8 cellular contexts compared by ENCODE assay signal in the genomic region with DNA sequence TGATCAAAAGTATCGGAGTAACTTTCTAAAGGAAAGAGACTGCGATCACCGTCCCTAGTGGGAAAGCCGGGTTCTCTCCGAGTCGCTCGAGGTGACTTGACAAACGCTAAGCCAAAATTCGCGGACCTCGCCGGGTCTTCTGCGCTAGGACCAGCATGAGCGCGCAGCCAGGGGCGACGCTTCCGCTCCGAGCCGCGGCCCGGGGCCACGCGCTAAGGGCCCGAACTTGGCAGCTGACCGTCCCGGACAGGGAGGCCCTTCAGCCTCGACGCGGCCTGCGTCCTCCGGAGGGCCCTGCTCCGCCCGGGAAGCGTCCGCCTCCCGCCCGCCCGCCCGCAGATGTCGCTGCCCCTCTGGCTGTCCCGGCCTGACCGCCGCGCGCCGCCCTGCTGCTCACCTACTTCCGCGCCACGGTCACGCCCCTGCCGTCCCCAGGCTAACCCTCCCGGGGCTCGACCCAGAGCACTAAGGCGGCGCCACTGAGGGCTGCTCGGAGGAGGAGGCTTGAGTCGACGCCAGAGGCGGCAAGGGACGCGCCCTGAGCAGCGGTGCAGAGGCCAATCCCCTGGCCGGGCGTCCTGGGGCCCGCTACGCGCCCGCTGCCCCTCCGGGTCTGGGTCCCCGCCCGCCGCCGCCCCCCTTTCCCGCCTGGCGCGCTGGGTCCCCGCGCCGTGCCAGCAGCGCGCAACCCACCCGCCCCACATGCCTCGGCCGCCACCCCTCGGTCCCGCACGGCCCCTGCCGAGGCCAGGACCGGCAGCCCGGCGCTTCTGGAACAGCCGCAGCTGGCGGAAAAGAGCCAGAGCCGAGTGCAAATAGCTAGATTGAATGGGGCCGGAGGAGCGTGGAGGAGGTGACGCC. TPM values are rescaled to one million over a fixed set of nuclear protein-coding genes. Genes with fewer than 3 reads are reported as not detected.
DNase-seq lines count a peak whose midpoint lies in the region; ATAC-seq and TF ChIP-seq lines count a peak whose summit lies in the region.

No MANE protein-coding gene starts in this region.

- WGBS in sigmoid colon, 2 donors = 0% methylated on average over 98 of the region's 98 CpGs

- peak overlapping the region; percentile 66 for H3K9ac ChIP-seq in HCT116 (ENCODE audit: low read length)

- POLR2A ChIA-PET in HCT116 (lab: Charles Lee) = interaction anchor here (0.9 kb wide), 1 partner anchor 8 kb away, joined by 10 read pairs; no protein-coding TSS in a partner anchor

- H3K27me3 ChIP-seq in HCT116 (ENCODE audit: insufficient read depth, low read length) = no peaks in the 10 kb centered on the region
- H3K27me3 ChIP-seq in sigmoid colon = no peaks in the 10 kb centered on the region

- H3K36me3 Mint-ChIP-seq in T-helper 1 cell treated with Interleukin-12 subunit alpha and Interleukin-12 subunit beta and Interleukin-4 antibody, amounts not matched to agents 30 μg/mL and 1 μg/mL, for 36 hours (ENCODE audit: low read depth) = peaks cover 19% of the 10 kb centered on the region

- BruUV-seq in HCT116 (replicated peaks; lab: Mats Ljungman, UMichigan) = TSS peak; percentile 52

- H3K4me1 Mint-ChIP-seq in T-helper 1 cell treated with Interleukin-12 subunit alpha and Interleukin-12 subunit beta and Interleukin-4 antibody, amounts not matched to agents 30 μg/mL and 1 μg/mL, for 36 hours (ENCODE audit: low read depth) = peaks cover 30% of the 10 kb centered on the region

- no peaks in the 10 kb centered on the region for H3K9me3 Mint-ChIP-seq in T-helper 1 cell treated with Interleukin-12 subunit alpha and Interleukin-12 subunit beta and Interleukin-4 antibody, amounts not matched to agents 30 μg/mL and 1 μg/mL, for 36 hours

- no peaks in the 10 kb centered on the region for H3K36me3 ChIP-seq in HCT116 (ENCODE audit: control insufficient read depth in 1 of 2, insufficient read depth in 2 of 2, low read length in 2 of 2)
- H3K36me3 ChIP-seq in sigmoid colon = peaks cover 0 to 9% (median 0%) of the 10 kb centered on the region in 4 donors

- DNase-seq in HCT116 (ENCODE audit: low read depth, low spot score) = peak; percentile 48
- DNase-seq in MV-4-11 (lab: John Stamatoyannopoulos, UW) = peak; percentile 79
- peak; percentile 58 for DNase-seq in amniotic stem cell (lab: John Stamatoyannopoulos, UW)
- peak; percentile 79 to 86 for DNase-seq in hippocampal formation (lab: John Stamatoyannopoulos, UW)
- peak; percentile 91 for DNase-seq in sigmoid colon
- no peak for DNase-seq in foreskin melanocyte

- H3K4me1 ChIP-seq in HCT116 (ENCODE audit: control insufficient read depth in 1 of 2, insufficient read depth in 2 of 2, low read length in 2 of 2) (peaks cover 5 to 20% of the 10 kb centered on the region in 2 experiments; a peak in 3 of 4 replicates), sigmoid colon (peaks cover 0 to 36% (median 28%) of the 10 kb centered on the region in 4 donors)

- H3K79me2 ChIP-seq in HCT116 (ENCODE audit: insufficient read depth, low read length) = no peaks in the 10 kb centered on the region

- TF ChIP-seq CTCF in HCT116 (IDR thresholded peaks at IDR 0.05 in 2 of 3, conservative IDR thresholded peaks at IDR 0.05 in 1 of 3; ENCODE audit: borderline replicate concordance in 1 of 3, insufficient read depth in 1 of 3, low read depth in 2 of 3, low read length in 2 of 3) (0 out of 6 replicates have a peak, but pooled peaks of 2 of the 3 experiments have one; percentile 21 to 31), sigmoid colon (IDR thresholded peaks at IDR 0.05) (no peak)

- no peaks in the 10 kb centered on the region for H3K9me2 ChIP-seq in HCT116 (ENCODE audit: insufficient read depth)

- no peak for TF ChIP-seq EP300 in sigmoid colon (IDR thresholded peaks at IDR 0.05)

- H3K27ac ChIP-seq in HCT116 (ENCODE audit: low read depth, low read length) (peak overlapping the region; percentile 83), sigmoid colon (peak overlapping the region; percentile 96 to 99 (median 97))

- CTCF ChIA-PET in HCT116 (lab: Charles Lee) = interaction anchor here (1.0 to 1.2 kb wide), 2 partner anchors 199 to 713 kb away, joined by 3 to 4 read pairs (median 3); no protein-coding TSS in a partner anchor

- H4K20me1 ChIP-seq in HCT116 (ENCODE audit: insufficient read depth) = no peaks in the 10 kb centered on the region

- H3K4me2 ChIP-seq in HCT116 (ENCODE audit: low read length) = peak overlapping the region; percentile 99

- H3K4me3 Mint-ChIP-seq in T-helper 1 cell treated with Interleukin-12 subunit alpha and Interleukin-12 subunit beta and Interleukin-4 antibody, amounts not matched to agents 30 μg/mL and 1 μg/mL, for 36 hours = peak overlapping the region; percentile 83

- peak overlapping the region; percentile 93 for H2AFZ ChIP-seq in HCT116 (ENCODE audit: low read depth, low read length, poor library complexity, severe bottlenecking)

- RAD21 ChIA-PET in HCT116 (lab: Charles Lee; ENCODE audit: low non-redundant PET in 1 of 2, low total read pairs in 2 of 2, uncharacterized antibody in 2 of 2, unreplicated experiment in 2 of 2) = interaction anchor here in 1 of 2 experiments (0.6 kb wide), 1 partner anchor 178 kb away, joined by 3 read pairs; no protein-coding TSS in a partner anchor

- H3K4me3 ChIP-seq in HCT116 (replicated peaks in 1 of 2; ENCODE audit: low read depth in 1 of 2, low read length in 2 of 2) (peak overlapping the region; percentile 74 to 76), sigmoid colon (peak overlapping the region; percentile 67 to 82 (median 70))

- no peaks in the 10 kb centered on the region for H3K27me3 Mint-ChIP-seq in T-helper 1 cell treated with Interleukin-12 subunit alpha and Interleukin-12 subunit beta and Interleukin-4 antibody, amounts not matched to agents 30 μg/mL and 1 μg/mL, for 36 hours (ENCODE audit: low read depth)

- TF ChIP-seq RAD21 in HCT116 (IDR thresholded peaks at IDR 0.05; ENCODE audit: low read depth) = peak; percentile 56

- peak overlapping the region; percentile 87 for H3K27ac Mint-ChIP-seq in T-helper 1 cell treated with Interleukin-12 subunit alpha and Interleukin-12 subunit beta and Interleukin-4 antibody, amounts not matched to agents 30 μg/mL and 1 μg/mL, for 36 hours

- peak; percentile 74 for ATAC-seq in HCT116

- peak; percentile 72 for TF ChIP-seq POLR2A in GM10847 (IDR thresholded peaks at IDR 0.05; ENCODE audit: extremely low read depth, insufficient read length)
- TF ChIP-seq POLR2A in HCT116 (IDR thresholded peaks at IDR 0.05; ENCODE audit: borderline replicate concordance, extremely low read depth, insufficient read depth, insufficient read length) = no peak
- TF ChIP-seq POLR2A in sigmoid colon (IDR thresholded peaks at IDR 0.05) = no peak

- H3K9me3 ChIP-seq in HCT116 (ENCODE audit: control insufficient read depth in 1 of 2, insufficient read depth in 1 of 2, low read depth in 1 of 2, low read length in 2 of 2) = no peaks in the 10 kb centered on the region
- no peaks in the 10 kb centered on the region for H3K9me3 ChIP-seq in sigmoid colon

- intact Hi-C loops in HCT116 (cut with micrococcal nuclease) (loop anchor here (5.0 kb wide), 1 partner anchor 715 kb away; no protein-coding TSS in a partner anchor), sigmoid colon (cut with DNase I) (loop anchor here (1.0 to 10.0 kb wide), 10 partner anchors 105 to 864 kb away; a partner anchor contains a TSS)

TF ChIP-seq in HCT116, 20 proteins besides CTCF, POLR2A, EP300 and RAD21 (continues in another document):
- TF ChIP-seq FOSL1 (IDR thresholded peaks at IDR 0.05; ENCODE audit: low read depth) (peak; percentile 32; the same call in 1 of the 2 replicates), EZH2phosphoT487 (IDR thresholded peaks at IDR 0.05; ENCODE audit: borderline replicate concordance) (no peak), SIN3A (IDR thresholded peaks at IDR 0.05; ENCODE audit: low read depth) (peak; percentile 10; the same call in 1 of the 2 replicates), SP1 (IDR thresholded peaks at IDR 0.05; ENCODE audit: low read depth) (no peak), CEBPB (IDR thresholded peaks at IDR 0.05; ENCODE audit: low read depth) (no peak), TCF7L2 (IDR thresholded peaks at IDR 0.05; ENCODE audit: borderline replicate concordance, extremely low read depth, insufficient read depth, insufficient read length) (no peak), ZNF274 (IDR thresholded peaks at IDR 0.05; ENCODE audit: low read depth, low read length) (no peak), ELF1 (IDR thresholded peaks at IDR 0.05; ENCODE audit: borderline replicate concordance, low read depth) (no peak), EZH2 (IDR thresholded peaks at IDR 0.05) (no peak), POLR2AphosphoS5 (IDR thresholded peaks at IDR 0.05; ENCODE audit: low read depth, low read length) (peak; percentile 41; the same call in 1 of the 2 replicates), CBX3 (IDR thresholded peaks at IDR 0.05; ENCODE audit: low read depth) (no peak; the same call in 1 of the 2 replicates)
- TF ChIP-seq, protein P1, sequence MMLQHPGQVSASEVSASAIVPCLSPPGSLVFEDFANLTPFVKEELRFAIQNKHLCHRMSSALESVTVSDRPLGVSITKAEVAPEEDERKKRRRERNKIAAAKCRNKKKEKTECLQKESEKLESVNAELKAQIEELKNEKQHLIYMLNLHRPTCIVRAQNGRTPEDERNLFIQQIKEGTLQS (IDR thresholded peaks at IDR 0.05) = no peak

RNA-seq across cellular contexts. Expression of a gene that starts 0.9 kb away (rescaled TPM):
- total RNA-seq in HCT116 (2021; ENCODE audit: unreplicated experiment) (1.7 TPM), sigmoid colon (10 to 100 TPM; 11.4 to 19.9 (median 15.7) TPM)
- polyA plus RNA-seq in HCT116 (2012) = 1.3 and 1.7 TPM in 2 replicates
- polyA plus RNA-seq in sigmoid colon = 1 to 10 TPM; 2.5 to 4.1 (median 3.6) TPM

Comparison
In these comparisons a context has a peak if more than half of its experiments do, and no peak if none do; other contexts are left out.
1. CTCF ChIP-seq: peak in HCT116 (2 of 3); none in sigmoid colon (0 of 4).